Comparison of ENCODE assay signal across 25 cellular contexts in genomic region chr11:1654388-1655167, GRCh38. TPM values are rescaled to one million over a fixed set of nuclear protein-coding genes. Genes with fewer than 3 reads are reported as not detected.
A peak's percentile ranks its signal among the peaks of the same experiment; 100 is the strongest.
DNase-seq lines count a peak whose midpoint lies in the region; ATAC-seq and TF ChIP-seq lines count a peak whose summit lies in the region.
"Had no signal": no experiment of that assay in that cellular context is flagged by ENCODE, and none has a peak within 500 bp of the region (broad histone marks: within the 10 kb centered on the region; RNA-seq: fewer than 3 reads in every experiment).

No MANE protein-coding gene starts in this region.

- dilution Hi-C loops in mammary epithelial cell (cut with HindIII; ENCODE audit: low sequenced_read_pairs): no loop called here

- no peaks in the 10 kb centered on the region for H3F3A ChIP-seq in MM.1S (ENCODE audit: insufficient read depth, low read length)

- H3K27me3 Mint-ChIP-seq in MCF 10A (ENCODE audit: insufficient read depth, unreplicated experiment): peaks cover 4% of the 10 kb centered on the region

- DNase-seq in mammary epithelial cell (no peak), MCF 10A (ENCODE audit: unreplicated experiment) (no peak), dermis blood vessel endothelial cell (peak; percentile 14), MM.1S (no peak), nucleus accumbens (lab: John Stamatoyannopoulos, UW) (no peak), NCI-H510A (lab: John Stamatoyannopoulos, UW) (no peak)
- DNase-seq in stimulated activated effector memory CD8-positive, alpha-beta T cell treated with anti-CD3 and anti-CD28 coated beads, Interleukin-12 subunit alpha, Interleukin-12 subunit beta, amount 100 ng/mL, for 72 hours (ENCODE audit: low spot score in 2 of 2): no peak
- DNase-seq: activated CD4-positive, alpha-beta T cell treated with anti-CD3 and anti-CD28 coated beads for 36 hours; anterior cingulate cortex; caudate nucleus; CD4-positive, alpha-beta T cell; effector CD8-positive, alpha-beta T cell; esophagus squamous epithelium; naive thymus-derived CD8-positive, alpha-beta T cell; NCI-H146; NCI-H2227 treated with DMSO at 0.1 percent for 48 hours; stimulated activated CD4-positive, alpha-beta T cell treated with anti-CD3 and anti-CD28 coated beads, Interleukin-2, amount 100 ng/mL, for 48 hours; T-helper 9 cell had no signal

- peaks cover 4% of the 10 kb centered on the region for H3K4me1 Mint-ChIP-seq in MCF 10A (ENCODE audit: insufficient read depth, unreplicated experiment)
- no peaks in the 10 kb centered on the region for H3K4me1 Mint-ChIP-seq in stimulated activated effector memory CD8-positive, alpha-beta T cell treated with anti-CD3 and anti-CD28 coated beads, Interleukin-12 subunit alpha, Interleukin-12 subunit beta, amount 100 ng/mL, for 72 hours

- no peaks in the 10 kb centered on the region for H3K36me3 Mint-ChIP-seq in MCF 10A (ENCODE audit: insufficient read depth, unreplicated experiment)
- no peaks in the 10 kb centered on the region for H3K36me3 Mint-ChIP-seq in stimulated activated effector memory CD8-positive, alpha-beta T cell treated with anti-CD3 and anti-CD28 coated beads, Interleukin-12 subunit alpha, Interleukin-12 subunit beta, amount 100 ng/mL, for 72 hours
- H3K36me3 Mint-ChIP-seq: naive thymus-derived CD8-positive, alpha-beta T cell had no signal

- in situ Hi-C loops in mammary epithelial cell (cut with MboI; ENCODE audit: low sequenced_read_pairs in 2 of 2): loop anchor here in 1 of 2 donors (5.0 kb wide), 1 partner anchor 498 kb away; no protein-coding TSS in a partner anchor

- ATAC-seq in stimulated activated effector memory CD8-positive, alpha-beta T cell treated with anti-CD3 and anti-CD28 coated beads, Interleukin-12 subunit alpha, Interleukin-12 subunit beta, amount 100 ng/mL, for 72 hours: no peak
- ATAC-seq: activated CD4-positive, alpha-beta T cell treated with anti-CD3 and anti-CD28 coated beads for 36 hours; naive thymus-derived CD8-positive, alpha-beta T cell; Panc1 had no signal

- no peaks in the 10 kb centered on the region for H3K36me3 ChIP-seq in mammary epithelial cell (ENCODE audit: insufficient read depth, low read length)
- no peaks in the 10 kb centered on the region for H3K36me3 ChIP-seq in mesodermal cell (ENCODE audit: control insufficient read depth, insufficient read depth, low read length)
- H3K36me3 ChIP-seq in MM.1S (replicated peaks; ENCODE audit: insufficient read depth, low read length): no peaks in the 10 kb centered on the region
- H3K36me3 ChIP-seq: esophagus squamous epithelium had no signal

- H3K4me2 ChIP-seq in mammary epithelial cell (ENCODE audit: insufficient read depth, low read depth, low read length) (no peak overlapping the region), MM.1S (ENCODE audit: low read depth, low read length) (no peak overlapping the region)

- H3K4me3 ChIP-seq in mammary epithelial cell (replicated peaks in 1 of 3; ENCODE audit: insufficient read depth in 1 of 3, low read depth in 2 of 3, low read length in 3 of 3): no peak overlapping the region
- H3K4me3 ChIP-seq in mesodermal cell (ENCODE audit: extremely low read depth, insufficient read depth, low read length, poor library complexity, severe bottlenecking): no peak overlapping the region
- H3K4me3 ChIP-seq in MM.1S (ENCODE audit: low read length): no peak overlapping the region
- H3K4me3 ChIP-seq: esophagus squamous epithelium had no signal

- H4K20me1 ChIP-seq in mammary epithelial cell (ENCODE audit: insufficient read depth, low read length) (no peaks in the 10 kb centered on the region), MM.1S (ENCODE audit: insufficient read depth, low read length) (no peaks in the 10 kb centered on the region)

- 93% methylated on average over 16 of the region's 21 CpGs for WGBS in mammary epithelial cell (ENCODE audit: low coverage, missing lambda C conversion rate)
- WGBS in mesodermal cell (ENCODE audit: insufficient coverage in 2 of 2), 2 experiments: 87 to 91% methylated on average over 14 to 21 of the region's 21 CpGs

- H3K27ac Mint-ChIP-seq in MCF 10A (ENCODE audit: low read depth, unreplicated experiment): no peak overlapping the region
- H3K27ac Mint-ChIP-seq in stimulated activated effector memory CD8-positive, alpha-beta T cell treated with anti-CD3 and anti-CD28 coated beads, Interleukin-12 subunit alpha, Interleukin-12 subunit beta, amount 100 ng/mL, for 72 hours: no peak overlapping the region
- H3K27ac Mint-ChIP-seq: activated CD4-positive, alpha-beta T cell treated with anti-CD3 and anti-CD28 coated beads for 36 hours; CD4-positive, alpha-beta T cell had no signal

- H3K9ac ChIP-seq in mammary epithelial cell (ENCODE audit: insufficient read depth, low read length): no peak overlapping the region
- H3K9ac ChIP-seq in MM.1S (ENCODE audit: low read length): no peak overlapping the region

- BruUV-seq in mammary epithelial cell (replicated peaks; lab: Mats Ljungman, UMichigan): no TSS peak
- no TSS peak for BruUV-seq in MCF 10A (replicated peaks; lab: Mats Ljungman, UMichigan)

- H3K9me3 Mint-ChIP-seq in MCF 10A (ENCODE audit: unreplicated experiment): no peaks in the 10 kb centered on the region
- H3K9me3 Mint-ChIP-seq in stimulated activated effector memory CD8-positive, alpha-beta T cell treated with anti-CD3 and anti-CD28 coated beads, Interleukin-12 subunit alpha, Interleukin-12 subunit beta, amount 100 ng/mL, for 72 hours: no peaks in the 10 kb centered on the region
- H3K9me3 Mint-ChIP-seq: CD4-positive, alpha-beta T cell; naive thymus-derived CD8-positive, alpha-beta T cell had no signal

- H3K79me2 ChIP-seq in mammary epithelial cell (ENCODE audit: insufficient read depth, low read length) (no peaks in the 10 kb centered on the region), MM.1S (ENCODE audit: low read length) (no peaks in the 10 kb centered on the region)

- H3K4me1 ChIP-seq in mammary epithelial cell (ENCODE audit: insufficient read depth, low read length) (peaks cover 23% of the 10 kb centered on the region), mesodermal cell (ENCODE audit: control insufficient read depth, insufficient read depth, low read length, poor library complexity, severe bottlenecking) (peaks cover 9% of the 10 kb centered on the region), MM.1S (ENCODE audit: low read length) (no peaks in the 10 kb centered on the region)

- TF ChIP-seq CTCF in mammary epithelial cell (conservative IDR thresholded peaks at IDR 0.05 in 1 of 2, IDR thresholded peaks at IDR 0.05 in 1 of 2; ENCODE audit: extremely low read depth in 1 of 2, insufficient read depth in 1 of 2, low read depth in 1 of 2, low read length in 2 of 2) (no peak), MCF 10A (IDR thresholded peaks at IDR 0.05; ENCODE audit: unreplicated experiment) (no peak), MM.1S (IDR thresholded peaks at IDR 0.05; ENCODE audit: low read length) (no peak)

- intact Hi-C loops in mammary epithelial cell (cut with micrococcal nuclease): loop anchor here (5.0 kb wide), 1 partner anchor 93 kb away; no protein-coding TSS in a partner anchor
- intact Hi-C loops in MCF 10A (cut with micrococcal nuclease): loop anchor here (5.0 kb wide), 1 partner anchor 38 kb away; no protein-coding TSS in a partner anchor

- POLR2A ChIA-PET in MCF 10A (lab: Yijun Ruan, JAX): no interaction called here

- H3K9me3 ChIP-seq in mammary epithelial cell (replicated peaks; ENCODE audit: insufficient read depth, low read length): no peaks in the 10 kb centered on the region
- no peaks in the 10 kb centered on the region for H3K9me3 ChIP-seq in mesodermal cell (ENCODE audit: control insufficient read depth, low read length)
- H3K9me3 ChIP-seq in MM.1S (replicated peaks; ENCODE audit: insufficient read depth, low read length): no peaks in the 10 kb centered on the region
- H3K9me3 ChIP-seq: esophagus squamous epithelium had no signal

- CTCF ChIA-PET in mammary epithelial cell (lab: Charles Lee; ENCODE audit: low non-redundant PET): no interaction called here
- CTCF ChIA-PET in MCF 10A (lab: Yijun Ruan, JAX): interaction anchor here (0.5 to 10.0 kb wide), 21 partner anchors 14 to 1059 kb away, joined by 3 to 165 read pairs (median 4); partner anchors contain the start of gene SYT8

- H2AFZ ChIP-seq in mammary epithelial cell (ENCODE audit: low read depth, low read length): peak overlapping the region; percentile 43
- H2AFZ ChIP-seq in MM.1S (ENCODE audit: low read length): no peak overlapping the region

- H3K27ac ChIP-seq in mammary epithelial cell (ENCODE audit: insufficient read depth, low read depth, low read length) (no peak overlapping the region), mesodermal cell (ENCODE audit: low read depth, low read length, severe bottlenecking) (peak overlapping the region; percentile 69), MM.1S (ENCODE audit: low read length) (no peak overlapping the region)
- H3K27ac ChIP-seq: esophagus squamous epithelium had no signal

- H3K9me2 ChIP-seq in MM.1S (replicated peaks; ENCODE audit: insufficient read depth, low read length): no peaks in the 10 kb centered on the region

- no peak overlapping the region for H3K4me3 Mint-ChIP-seq in MCF 10A (ENCODE audit: unreplicated experiment)
- H3K4me3 Mint-ChIP-seq in stimulated activated effector memory CD8-positive, alpha-beta T cell treated with anti-CD3 and anti-CD28 coated beads, Interleukin-12 subunit alpha, Interleukin-12 subunit beta, amount 100 ng/mL, for 72 hours: no peak overlapping the region
- H3K4me3 Mint-ChIP-seq: activated CD4-positive, alpha-beta T cell treated with anti-CD3 and anti-CD28 coated beads for 36 hours; CD4-positive, alpha-beta T cell; naive thymus-derived CD8-positive, alpha-beta T cell had no signal

- H3K27me3 ChIP-seq in mammary epithelial cell (ENCODE audit: insufficient read depth, low read length): no peaks in the 10 kb centered on the region
- H3K27me3 ChIP-seq in MM.1S (replicated peaks; ENCODE audit: insufficient read depth, low read length): peaks cover 98% of the 10 kb centered on the region

RNA-seq across cellular contexts. Expression of gene KRTAP5-5, which starts 25.0 kb away (rescaled TPM):
- total RNA-seq in mammary epithelial cell (not detected), MCF 10A (2022) (not detected in 2 replicates), dermis blood vessel endothelial cell (not detected in 2 replicates)
- polyA plus RNA-seq in mammary epithelial cell: not detected
- not detected for polyA minus RNA-seq in mammary epithelial cell
- not detected for polyA plus RNA-seq in mesodermal cell (2013, experiment 1 of 2)
- polyA plus RNA-seq in mesodermal cell (2013, experiment 2 of 2): not detected
- total RNA-seq: activated CD4-positive, alpha-beta T cell treated with anti-CD3 and anti-CD28 coated beads for 36 hours; CD4-positive, alpha-beta T cell; esophagus squamous epithelium; glomerular endothelial cell; lung microvascular endothelial cell; M059J; naive thymus-derived CD8-positive, alpha-beta T cell; skeletal muscle tissue; urinary bladder had no signal
- polyA plus RNA-seq: naive thymus-derived CD8-positive, alpha-beta T cell; urinary bladder had no signal

RNA-seq across cellular contexts. Expression of gene KRTAP5-4, which starts 32.6 kb away (rescaled TPM):
- total RNA-seq in mammary epithelial cell (not detected), MCF 10A (2022) (not detected in 2 replicates), dermis blood vessel endothelial cell (not detected in 2 replicates)
- not detected for polyA plus RNA-seq in mammary epithelial cell
- not detected for polyA minus RNA-seq in mammary epithelial cell
- polyA plus RNA-seq in mesodermal cell (2013, experiment 1 of 2): not detected
- polyA plus RNA-seq in mesodermal cell (2013, experiment 2 of 2): not detected
- total RNA-seq: activated CD4-positive, alpha-beta T cell treated with anti-CD3 and anti-CD28 coated beads for 36 hours; CD4-positive, alpha-beta T cell; esophagus squamous epithelium; glomerular endothelial cell; lung microvascular endothelial cell; M059J; naive thymus-derived CD8-positive, alpha-beta T cell; skeletal muscle tissue; urinary bladder had no signal
- polyA plus RNA-seq: naive thymus-derived CD8-positive, alpha-beta T cell; urinary bladder had no signal

RNA-seq across cellular contexts. Expression of gene KRTAP5-6, which starts 42.4 kb away (rescaled TPM):
- not detected for total RNA-seq in mammary epithelial cell
- not detected for polyA plus RNA-seq in mammary epithelial cell
- polyA minus RNA-seq in mammary epithelial cell: not detected
- not detected in 2 replicates for total RNA-seq in MCF 10A (2022)
- 0.28 TPM in 1 of 2 replicates, not detected in the other for total RNA-seq in dermis blood vessel endothelial cell
- polyA plus RNA-seq in mesodermal cell (2013, experiment 1 of 2): not detected
- polyA plus RNA-seq in mesodermal cell (2013, experiment 2 of 2): not detected
- total RNA-seq: activated CD4-positive, alpha-beta T cell treated with anti-CD3 and anti-CD28 coated beads for 36 hours; CD4-positive, alpha-beta T cell; esophagus squamous epithelium; glomerular endothelial cell; lung microvascular endothelial cell; M059J; naive thymus-derived CD8-positive, alpha-beta T cell; skeletal muscle tissue; urinary bladder had no signal
- polyA plus RNA-seq: naive thymus-derived CD8-positive, alpha-beta T cell; urinary bladder had no signal

RNA-seq across cellular contexts. Expression of gene KRTAP5-3, which starts 46.3 kb away (rescaled TPM):
- total RNA-seq in mammary epithelial cell (not detected), MCF 10A (2022) (not detected in 2 replicates), dermis blood vessel endothelial cell (not detected in 2 replicates)
- not detected for polyA plus RNA-seq in mammary epithelial cell
- not detected for polyA minus RNA-seq in mammary epithelial cell
- polyA plus RNA-seq in mesodermal cell (2013, experiment 1 of 2): not detected
- polyA plus RNA-seq in mesodermal cell (2013, experiment 2 of 2): not detected
- total RNA-seq: activated CD4-positive, alpha-beta T cell treated with anti-CD3 and anti-CD28 coated beads for 36 hours; CD4-positive, alpha-beta T cell; esophagus squamous epithelium; glomerular endothelial cell; lung microvascular endothelial cell; M059J; naive thymus-derived CD8-positive, alpha-beta T cell; skeletal muscle tissue; urinary bladder had no signal
- polyA plus RNA-seq: naive thymus-derived CD8-positive, alpha-beta T cell; urinary bladder had no signal

RNA-seq across cellular contexts. Expression of gene KRTAP5-2, which starts 56.5 kb away (rescaled TPM):
- not detected for total RNA-seq in mammary epithelial cell
- polyA plus RNA-seq in mammary epithelial cell: not detected
- not detected for polyA minus RNA-seq in mammary epithelial cell
- total RNA-seq in MCF 10A (2022): not detected in 2 replicates
- not detected in 2 replicates for total RNA-seq in dermis blood vessel endothelial cell
- not detected for polyA plus RNA-seq in mesodermal cell (2013, experiment 1 of 2)
- polyA plus RNA-seq in mesodermal cell (2013, experiment 2 of 2): not detected
- total RNA-seq: activated CD4-positive, alpha-beta T cell treated with anti-CD3 and anti-CD28 coated beads for 36 hours; CD4-positive, alpha-beta T cell; esophagus squamous epithelium; glomerular endothelial cell; lung microvascular endothelial cell; M059J; naive thymus-derived CD8-positive, alpha-beta T cell; skeletal muscle tissue; urinary bladder had no signal
- polyA plus RNA-seq: naive thymus-derived CD8-positive, alpha-beta T cell; urinary bladder had no signal
